21 cellular contexts compared by ENCODE assay signal in genomic region chr16:51907680-51908079, GRCh38.
"Had no signal": no experiment of that assay in that cellular context is flagged by ENCODE, and none has a peak within 500 bp of the region (broad histone marks: within the 10 kb centered on the region; RNA-seq: fewer than 3 reads in every experiment).

No MANE protein-coding gene starts in this region.

- H3K27ac ChIP-seq: foreskin keratinocyte, hepatocyte, parathyroid adenoma, prostate gland, sigmoid colon, skin epidermis, testis, tibial nerve, upper lobe of right lung, vagina had no signal

- H2AFZ ChIP-seq: hepatocyte, parathyroid adenoma had no signal

- DNase-seq: dermis blood vessel endothelial cell; endodermal cell; erythroblast; foreskin keratinocyte; head of caudate nucleus; kidney glomerular epithelial cell; mesendoderm; naive B cell; sigmoid colon; stimulated activated CD4-positive, alpha-beta T cell treated with anti-CD3 and anti-CD28 coated beads, Interleukin-2, amount 100 ng/mL, for 24 hours; stimulated activated CD4-positive, alpha-beta T cell treated with anti-CD3 and anti-CD28 coated beads, Interleukin-4, amount 100 ng/mL, for 4 hours; stimulated activated naive B cell treated with anti-CD40 and anti-IgM and Interleukin-4, amounts not matched to agents 10 μg/mL and 1 μg/mL and 100 μg/mL, for 72 hours; stimulated activated naive CD8-positive, alpha-beta T cell treated with anti-CD3 and anti-CD28 coated beads, Interleukin-15, amount 100 ng/mL, for 72 hours; testis; upper lobe of right lung had no signal

- H3K4me2 ChIP-seq: hepatocyte had no signal

- H3K9me3 ChIP-seq: prostate gland, sigmoid colon, testis, tibial nerve, upper lobe of right lung, vagina had no signal

- H3K9ac ChIP-seq: parathyroid adenoma had no signal

- H3K36me3 ChIP-seq: prostate gland, sigmoid colon, tibial nerve, upper lobe of right lung, vagina had no signal

- ATAC-seq: foreskin keratinocyte; stimulated activated naive B cell treated with anti-CD40 and anti-IgM and Interleukin-4, amounts not matched to agents 10 μg/mL and 1 μg/mL and 100 μg/mL, for 72 hours; stimulated activated naive CD8-positive, alpha-beta T cell treated with anti-CD3 and anti-CD28 coated beads, Interleukin-15, amount 100 ng/mL, for 72 hours; upper lobe of right lung had no signal

- H3K4me3 ChIP-seq: hepatocyte, prostate gland, sigmoid colon, skin epidermis, testis, tibial nerve, upper lobe of right lung, vagina had no signal

- H3K4me1 ChIP-seq: foreskin keratinocyte, parathyroid adenoma, prostate gland, sigmoid colon, testis, tibial nerve, upper lobe of right lung, vagina had no signal

- H3K27me3 ChIP-seq: foreskin keratinocyte, hepatocyte, sigmoid colon, testis, tibial nerve, upper lobe of right lung, vagina had no signal
